Comparison of ENCODE assay signal across 9 cellular contexts in genomic region chr10:92567952-92568600, GRCh38. TPM values are rescaled to one million over a fixed set of nuclear protein-coding genes. Genes with fewer than 3 reads are reported as not detected.
DNase-seq lines count a peak whose midpoint lies in the region; ATAC-seq and TF ChIP-seq lines count a peak whose summit lies in the region.
"Had no signal": no experiment of that assay in that cellular context is flagged by ENCODE, and none has a peak within 500 bp of the region (broad histone marks: within the 10 kb centered on the region; RNA-seq: fewer than 3 reads in every experiment).

No MANE protein-coding gene starts in this region.

- ATAC-seq in GM18502 (IDR thresholded peaks at IDR 0.05; ENCODE audit: poor library complexity, unreplicated experiment): peak; percentile 67
- no peak for ATAC-seq in GM18873 (IDR thresholded peaks at IDR 0.05; ENCODE audit: low FRiP score, unreplicated experiment)
- ATAC-seq in GM19467 (IDR thresholded peaks at IDR 0.05; ENCODE audit: unreplicated experiment): no peak

- TF ChIP-seq EP300 in ovary (IDR thresholded peaks at IDR 0.05): no peak

- H3K4me3 ChIP-seq in HEK293 (ENCODE audit: low read depth, low read length): no peak overlapping the region
- no peak overlapping the region for H3K4me3 ChIP-seq in ovary

- peak; percentile 71 for DNase-seq in RWPE1 (ENCODE audit: low spot score)
- peak; percentile 65 for DNase-seq in kidney glomerular epithelial cell (lab: John Stamatoyannopoulos, UW)
- no peak for DNase-seq in ovary
- DNase-seq in activated naive CD4-positive, alpha-beta T cell treated with anti-CD3 and anti-CD28 coated beads, Interleukin-2, amount 50 U/mL, for 16 hours: no peak
- DNase-seq: NCI-H2171 had no signal

- 88 to 93% (median 91%) methylated on average over 4 of the region's 4 CpGs for WGBS in ovary, 3 donors

- TF ChIP-seq CTCF in HEK293 (tag by site-specific recombination; IDR thresholded peaks at IDR 0.05) (no peak), RWPE1 (conservative IDR thresholded peaks at IDR 0.05; ENCODE audit: low read depth) (no peak), ovary (IDR thresholded peaks at IDR 0.05) (no peak)

- POLR2A ChIA-PET in HEK293 (lab: Yijun Ruan, JAX) (no interaction called here), RWPE1 (lab: Yijun Ruan, JAX; ENCODE audit: low non-redundant PET) (no interaction called here)

- H3K27me3 ChIP-seq in ovary: no peaks in the 10 kb centered on the region

- no peaks in the 10 kb centered on the region for H3K9me3 ChIP-seq in HEK293 (ENCODE audit: control insufficient read depth, insufficient read depth, low read depth, low read length)
- H3K9me3 ChIP-seq in ovary: no peaks in the 10 kb centered on the region

- intact Hi-C loops in ovary (cut with DNase I): no loop called here

- CTCF ChIA-PET in HEK293 (lab: Yijun Ruan, JAX): interaction anchor here (0.6 to 1.1 kb wide), 3 partner anchors 21 to 212 kb away, joined by 3 to 5 read pairs (median 5); no protein-coding TSS in a partner anchor
- CTCF ChIA-PET in RWPE1 (lab: Yijun Ruan, JAX): no interaction called here

- peaks cover 15% of the 10 kb centered on the region for H3K4me1 ChIP-seq in HEK293 (ENCODE audit: control insufficient read depth, insufficient read depth, low read length)
- peaks cover 11% of the 10 kb centered on the region for H3K4me1 ChIP-seq in ovary (ENCODE audit: insufficient read depth)

- peaks cover 5 to 10% of the 10 kb centered on the region in 2 experiments; a peak in 2 of 3 replicates for H3K36me3 ChIP-seq in HEK293 (ENCODE audit: control insufficient read depth in 2 of 2, insufficient read depth in 1 of 2, low read length in 2 of 2)
- no peaks in the 10 kb centered on the region for H3K36me3 ChIP-seq in ovary

- no peak overlapping the region for H3K27ac ChIP-seq in HEK293 (ENCODE audit: extremely low read depth, low read depth, low read length)
- H3K27ac ChIP-seq in RWPE1: peak overlapping the region; percentile 42; the same call in 1 of the 2 replicates
- H3K27ac ChIP-seq in ovary: no peak overlapping the region

- no peak for TF ChIP-seq POLR2A in ovary (IDR thresholded peaks at IDR 0.05)

TF ChIP-seq in HEK293, 187 proteins besides CTCF, POLR2A, EP300 and RAD21:
- TF ChIP-seq SP2 (tag by site-specific recombination; IDR thresholded peaks at IDR 0.05): no peak
- peak; percentile 47; the same call in 1 of the 2 replicates for TF ChIP-seq ZNF184 (tag by site-specific recombination; IDR thresholded peaks at IDR 0.05)
- TF ChIP-seq IKZF3 (tag by site-specific recombination; IDR thresholded peaks at IDR 0.05): 0 out of 2 replicates have a peak, but pooled peaks have one; percentile 25
- no peak for TF ChIP-seq ZNF654 (tag by site-specific recombination; IDR thresholded peaks at IDR 0.05; ENCODE audit: low read depth)
- TF ChIP-seq ZNF600 (tag by site-specific recombination; IDR thresholded peaks at IDR 0.05): peak; percentile 34; the same call in 1 of the 2 replicates
- TF ChIP-seq PRDM6 (tag by site-specific recombination; IDR thresholded peaks at IDR 0.05): peak; percentile 71
- TF ChIP-seq ZNF629 (tag by site-specific recombination; IDR thresholded peaks at IDR 0.05): peak; percentile 24; the same call in 1 of the 2 replicates
- 0 out of 2 replicates have a peak, but pooled peaks have one; percentile 30 for TF ChIP-seq ZNF660 (tag by site-specific recombination; IDR thresholded peaks at IDR 0.05)
- TF ChIP-seq ZNF664 (tag by site-specific recombination; IDR thresholded peaks at IDR 0.05): peak; percentile 53; the same call in 1 of the 2 replicates
- 0 out of 2 replicates have a peak, but pooled peaks have one; percentile 37 for TF ChIP-seq TRIM28 (IDR thresholded peaks at IDR 0.05; ENCODE audit: borderline replicate concordance, low read length)
- TF ChIP-seq, protein P1, sequence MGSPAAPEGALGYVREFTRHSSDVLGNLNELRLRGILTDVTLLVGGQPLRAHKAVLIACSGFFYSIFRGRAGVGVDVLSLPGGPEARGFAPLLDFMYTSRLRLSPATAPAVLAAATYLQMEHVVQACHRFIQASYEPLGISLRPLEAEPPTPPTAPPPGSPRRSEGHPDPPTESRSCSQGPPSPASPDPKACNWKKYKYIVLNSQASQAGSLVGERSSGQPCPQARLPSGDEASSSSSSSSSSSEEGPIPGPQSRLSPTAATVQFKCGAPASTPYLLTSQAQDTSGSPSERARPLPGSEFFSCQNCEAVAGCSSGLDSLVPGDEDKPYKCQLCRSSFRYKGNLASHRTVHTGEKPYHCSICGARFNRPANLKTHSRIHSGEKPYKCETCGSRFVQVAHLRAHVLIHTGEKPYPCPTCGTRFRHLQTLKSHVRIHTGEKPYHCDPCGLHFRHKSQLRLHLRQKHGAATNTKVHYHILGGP (tag by site-specific recombination; IDR thresholded peaks at IDR 0.05): no peak

RNA-seq across cellular contexts. Expression of gene IDE, which starts 5.8 kb away (rescaled TPM):
- total RNA-seq in ovary: 10 to 100 TPM; 14.3 to 34.1 (median 28.2) TPM
- 10 to 100 TPM in 1 of 2 donors, 1 to 10 TPM in 1; 5.8 to 18.4 TPM for polyA plus RNA-seq in ovary

RNA-seq across cellular contexts. Expression of gene KIF11, which starts 24.9 kb away (rescaled TPM):
- total RNA-seq in ovary: 1 to 10 TPM in 2 of 7 donors, under 1 TPM in 5; 0.23 to 2.3 (median 0.48) TPM
- polyA plus RNA-seq in ovary: 1 to 10 TPM in 1 of 2 donors, under 1 TPM in 1; 0.85 to 1.4 TPM

Comparison
In these comparisons a context has a peak if more than half of its experiments do, and no peak if none do; other contexts are left out.
1. DNase-seq: peak in RWPE1 (single experiment) and kidney glomerular epithelial cell (single experiment); none in ovary (0 of 5) and activated naive CD4-positive, alpha-beta T cell treated with anti-CD3 and anti-CD28 coated beads, Interleukin-2, amount 50 U/mL, for 16 hours (single experiment).